ENCODE assay signal across 20 cellular contexts in genomic region chr12:2841056-2841455, GRCh38. TPM values are rescaled to one million over a fixed set of nuclear protein-coding genes. Genes with fewer than 3 reads are reported as not detected.
"Had no signal": no experiment of that assay in that cellular context is flagged by ENCODE, and none has a peak within 500 bp of the region (broad histone marks: within the 10 kb centered on the region; RNA-seq: fewer than 3 reads in every experiment).

No MANE protein-coding gene starts in this region.

- H3K36me3 ChIP-seq: ascending aorta, breast epithelium had no signal

- H3K27ac ChIP-seq: ascending aorta, breast epithelium, esophagus squamous epithelium, heart right ventricle had no signal

- H3K27me3 ChIP-seq: ascending aorta, breast epithelium, esophagus squamous epithelium had no signal

- H3K4me3 ChIP-seq: ascending aorta, breast epithelium, esophagus squamous epithelium, heart right ventricle had no signal

- FAIRE-seq: endothelial cell of umbilical vein had no signal

- H3K4me1 ChIP-seq: ascending aorta, breast epithelium had no signal

- H3K9me3 ChIP-seq: ascending aorta, breast epithelium, esophagus squamous epithelium, heart right ventricle had no signal

- DNase-seq: activated CD4-positive, alpha-beta T cell treated with anti-CD3 and anti-CD28 coated beads for 36 hours; activated CD4-positive, alpha-beta T cell treated with anti-CD3 and anti-CD28 coated beads, Interleukin-2, amount 50 U/mL, for 48 hours; activated gamma-delta T cell; dermis blood vessel endothelial cell; effector memory CD4-positive, alpha-beta T cell; esophagus squamous epithelium; heart right ventricle; immature natural killer cell; kidney glomerular epithelial cell; stimulated activated CD4-positive, alpha-beta T cell treated with anti-CD3 and anti-CD28 coated beads, Interleukin-2, amount 100 ng/mL, for 24 hours; stimulated activated naive CD8-positive, alpha-beta T cell treated with anti-CD3 and anti-CD28 coated beads, Interleukin-15, Interleukin-2, amounts not matched to agents 100 U/mL and 50 U/mL, for 24 hours had no signal

RNA-seq across cellular contexts. Expression of gene NRIP2, which starts 6.2 kb away (rescaled TPM):
- total RNA-seq: activated CD4-positive, alpha-beta T cell treated with anti-CD3 and anti-CD28 coated beads for 36 hours; dermis blood vessel endothelial cell; endothelial cell of umbilical vein; mononuclear cell; progenitor cell of endocrine pancreas; WTC11 had no signal

RNA-seq across cellular contexts. Expression of gene TEX52, which starts 15.8 kb away (rescaled TPM):
- total RNA-seq: ascending aorta, breast epithelium, chondrocyte, dermis blood vessel endothelial cell, endothelial cell of umbilical vein, esophagus squamous epithelium, heart right ventricle, liver, mononuclear cell, omental fat pad, progenitor cell of endocrine pancreas, WTC11 had no signal

RNA-seq across cellular contexts. Expression of gene FOXM1, which starts 35.9 kb away (rescaled TPM):
- total RNA-seq: ascending aorta had no signal
